ENCODE assay signal across 14 cellular contexts in the genomic region with DNA sequence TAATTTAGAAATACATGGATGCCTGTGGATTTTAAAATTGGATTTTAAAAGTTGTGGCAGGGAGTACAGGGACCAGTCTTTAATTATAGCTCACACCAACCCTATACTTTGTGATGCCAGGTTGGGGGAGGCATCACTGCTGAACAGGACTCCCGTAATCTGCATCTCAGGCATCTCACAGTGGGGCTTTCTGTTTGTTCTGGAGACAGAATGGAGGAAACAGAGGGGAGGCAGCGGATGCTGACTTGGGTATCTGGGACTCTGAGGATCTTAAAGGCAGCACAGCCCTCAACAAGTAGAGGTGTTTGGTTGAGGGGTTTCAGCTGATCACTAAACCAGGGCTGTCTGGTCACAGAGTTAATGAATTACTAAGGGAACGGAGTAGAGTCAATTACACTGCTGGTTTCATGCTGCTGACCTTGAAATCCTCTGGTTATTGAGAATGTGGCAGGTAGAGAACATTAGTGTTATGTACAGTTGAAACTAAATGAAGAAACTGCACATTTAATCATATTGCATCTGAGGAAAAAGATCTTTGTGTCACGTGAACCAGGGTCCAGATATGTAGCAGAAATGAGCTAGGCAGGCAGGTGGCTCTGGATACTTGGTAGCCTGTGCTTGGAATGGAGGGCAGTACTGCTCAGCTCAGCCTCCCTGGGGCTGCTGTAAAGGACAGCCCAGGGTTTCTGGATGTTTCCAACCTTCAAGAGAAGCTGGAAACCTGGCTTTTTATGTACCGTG. TPM values are rescaled to one million over a fixed set of nuclear protein-coding genes. Genes with fewer than 3 reads are reported as not detected.
DNase-seq lines count a peak whose midpoint lies in the region; ATAC-seq, FAIRE-seq and TF ChIP-seq lines count a peak whose summit lies in the region.
"Had no signal": no experiment of that assay in that cellular context is flagged by ENCODE, and none has a peak within 500 bp of the region (broad histone marks: within the 10 kb centered on the region; RNA-seq: fewer than 3 reads in every experiment).

No MANE protein-coding gene starts in this region.

- ATAC-seq in A549 (no peak), GM19324 (IDR thresholded peaks at IDR 0.05; ENCODE audit: low FRiP score, unreplicated experiment) (peak; percentile 76), HG03571 (IDR thresholded peaks at IDR 0.05; ENCODE audit: unreplicated experiment) (no peak), HG02610 (IDR thresholded peaks at IDR 0.05; ENCODE audit: unreplicated experiment) (no peak)
- ATAC-seq: activated CD8-positive, alpha-beta T cell treated with anti-CD3 and anti-CD28 coated beads, Interleukin-2, amount 10 ng/mL, durations not matched to agents 7 days and 5 days had no signal

- no peak for TF ChIP-seq POLR2A in A549 (IDR thresholded peaks at IDR 0.05; ENCODE audit: low read length)

- peak overlapping the region in 1 of 2 donors; percentile 42 for H3K9ac ChIP-seq in kidney (ENCODE audit: low read length in 2 of 2)

- no peaks in the 10 kb centered on the region for H3K9me3 ChIP-seq in A549
- no peaks in the 10 kb centered on the region for H3K9me3 ChIP-seq in kidney (ENCODE audit: control insufficient read depth in 1 of 2, low read length in 2 of 2)

- no peak for DNase-seq in A549 (ENCODE audit: low read depth in 1 of 2, low spot score in 1 of 2)
- peak; percentile 67 for DNase-seq in NCI-H69 (lab: John Stamatoyannopoulos, UW)
- no peak for DNase-seq in kidney
- DNase-seq in NCI-H510A (lab: John Stamatoyannopoulos, UW): no peak
- DNase-seq in NCI-H2107 treated with DMSO at 0.1 percent for 48 hours (lab: John Stamatoyannopoulos, UW; ENCODE audit: unreplicated experiment): no peak
- DNase-seq: activated CD8-positive, alpha-beta T cell treated with anti-CD3 and anti-CD28 coated beads, Interleukin-2, amount 10 ng/mL, durations not matched to agents 7 days and 5 days; endodermal cell; KBM-7; T-helper 1 cell; WERI-Rb-1 had no signal

- TF ChIP-seq EP300 in A549 (IDR thresholded peaks at IDR 0.05): no peak

- H3K4me1 ChIP-seq in A549 (0 out of 3 replicates have a peak, but pooled peaks cover 3% of the 10 kb centered on the region), kidney (ENCODE audit: control insufficient read depth in 1 of 2, insufficient read depth in 1 of 2, low read depth in 1 of 2, low read length in 2 of 2) (peaks cover 27 to 45% of the 10 kb centered on the region in 2 donors)

- intact Hi-C loops in kidney (cut with DNase I): no loop called here

- FAIRE-seq in A549 (lab: Jason Lieb, UNC) (no peak), kidney (lab: Jason Lieb, UNC) (peak; percentile 50)

- WGBS in A549 (ENCODE audit: missing lambda C conversion rate): 50% methylated on average over 5 of the region's 5 CpGs

- CTCF ChIA-PET in A549 (lab: Yijun Ruan, JAX): interaction anchor here (1.0 kb wide), 1 partner anchor 40 kb away, joined by 4 read pairs; no protein-coding TSS in a partner anchor

- H3K27ac ChIP-seq in A549 (peak overlapping the region in 1 of 2 experiments; percentile 35; a peak in 1 of 6 replicates), kidney (ENCODE audit: low read depth in 2 of 2, low read length in 2 of 2) (peak overlapping the region; percentile 84 to 90)
- H3K27ac ChIP-seq: WERI-Rb-1 had no signal

- POLR2A ChIA-PET in A549 (lab: Yijun Ruan, JAX): interaction anchor here (0.5 kb wide), 1 partner anchor 17 kb away, joined by 3 read pairs; no protein-coding TSS in a partner anchor

- no peak overlapping the region for H3K4me3 ChIP-seq in A549
- peak overlapping the region in 1 of 2 donors; percentile 35 for H3K4me3 ChIP-seq in kidney (ENCODE audit: low read length in 2 of 2)

- TF ChIP-seq CTCF in A549 (IDR thresholded peaks at IDR 0.05) (no peak), kidney (IDR thresholded peaks at IDR 0.05; ENCODE audit: borderline replicate concordance, extremely low read depth, insufficient read depth) (no peak)

- peak overlapping the region; percentile 26; the same call in 1 of the 3 replicates for H3K4me2 ChIP-seq in A549

- no peak for TF ChIP-seq RAD21 in A549 (conservative IDR thresholded peaks at IDR 0.05 in 1 of 2, IDR thresholded peaks at IDR 0.05 in 1 of 2)

- H3K36me3 ChIP-seq in kidney (ENCODE audit: control insufficient read depth in 1 of 2, insufficient read depth in 2 of 2, low read length in 2 of 2): no peaks in the 10 kb centered on the region
- H3K36me3 ChIP-seq: WERI-Rb-1 had no signal

TF ChIP-seq in A549, 52 proteins besides CTCF, POLR2A, EP300 and RAD21:
- no peak for TF ChIP-seq GATA3 (IDR thresholded peaks at IDR 0.05; ENCODE audit: borderline replicate concordance)
- no peak for TF ChIP-seq NR3C1 (IDR thresholded peaks at IDR 0.05)
- TF ChIP-seq RFX5 (IDR thresholded peaks at IDR 0.05): no peak
- no peak for TF ChIP-seq HDAC2 (IDR thresholded peaks at IDR 0.05)
- TF ChIP-seq JUNB (IDR thresholded peaks at IDR 0.05): no peak
- no peak for TF ChIP-seq RARB (CRISPR knock-in tag; IDR thresholded peaks at IDR 0.05)
- no peak for TF ChIP-seq CBX2 (IDR thresholded peaks at IDR 0.05; ENCODE audit: borderline replicate concordance, low read depth)
- TF ChIP-seq NFE2L2 (conservative IDR thresholded peaks at IDR 0.05; ENCODE audit: low read length): no peak
- TF ChIP-seq RCOR1 (IDR thresholded peaks at IDR 0.05; ENCODE audit: low read depth, low read length): no peak
- no peak for TF ChIP-seq CEBPB (IDR thresholded peaks at IDR 0.05)
- TF ChIP-seq SREBF2 (IDR thresholded peaks at IDR 0.05): no peak
- TF ChIP-seq, protein P1, sequence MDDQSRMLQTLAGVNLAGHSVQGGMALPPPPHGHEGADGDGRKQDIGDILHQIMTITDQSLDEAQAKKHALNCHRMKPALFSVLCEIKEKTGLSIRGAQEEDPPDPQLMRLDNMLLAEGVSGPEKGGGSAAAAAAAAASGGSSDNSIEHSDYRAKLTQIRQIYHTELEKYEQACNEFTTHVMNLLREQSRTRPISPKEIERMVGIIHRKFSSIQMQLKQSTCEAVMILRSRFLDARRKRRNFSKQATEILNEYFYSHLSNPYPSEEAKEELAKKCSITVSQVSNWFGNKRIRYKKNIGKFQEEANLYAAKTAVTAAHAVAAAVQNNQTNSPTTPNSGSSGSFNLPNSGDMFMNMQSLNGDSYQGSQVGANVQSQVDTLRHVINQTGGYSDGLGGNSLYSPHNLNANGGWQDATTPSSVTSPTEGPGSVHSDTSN (IDR thresholded peaks at IDR 0.05): no peak
- TF ChIP-seq KDM5A (IDR thresholded peaks at IDR 0.05): no peak
- no peak for TF ChIP-seq FOXS1 (CRISPR knock-in tag; IDR thresholded peaks at IDR 0.05)
- TF ChIP-seq, protein P2, sequence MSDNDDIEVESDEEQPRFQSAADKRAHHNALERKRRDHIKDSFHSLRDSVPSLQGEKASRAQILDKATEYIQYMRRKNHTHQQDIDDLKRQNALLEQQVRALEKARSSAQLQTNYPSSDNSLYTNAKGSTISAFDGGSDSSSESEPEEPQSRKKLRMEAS (IDR thresholded peaks at IDR 0.05): no peak
- no peak for TF ChIP-seq SMC3 (IDR thresholded peaks at IDR 0.05)
- TF ChIP-seq HOXB13 (CRISPR knock-in tag; IDR thresholded peaks at IDR 0.05; ENCODE audit: low read depth): no peak
- TF ChIP-seq TFCP2L1 (CRISPR knock-in tag; IDR thresholded peaks at IDR 0.05): no peak
- no peak for TF ChIP-seq HOXB5 (CRISPR knock-in tag; IDR thresholded peaks at IDR 0.05)
- TF ChIP-seq ZSCAN20 (CRISPR knock-in tag; IDR thresholded peaks at IDR 0.05): no peak
TF ChIP-seq in A549: peak in this region for 0.

RNA-seq across cellular contexts. Expression of a gene that starts 40.3 kb away (rescaled TPM):
- polyA plus RNA-seq in A549 (2011; rRNA removed) (2.4 and 2.5 TPM in 2 replicates), A549 (2017; fragmentation: RNase III; extraction: RNeasy Plus Mini Kit Qiagen cat#74134 plus additional on column Dnase treatment) (2.9 to 4.2 TPM (median 3.6 TPM) in 3 replicates), kidney (ENCODE audit: insufficient read depth, low read depth, low replicate concordance) (28.0 TPM)
- polyA plus RNA-seq in A549 (2012; cell fraction: cytosol; rRNA removed): 1.1 TPM in 2 replicates
- polyA plus RNA-seq in A549 (2012; cell fraction: nucleus; rRNA removed): 1.2 and 1.7 TPM in 2 replicates
- polyA minus RNA-seq in A549 (2011; rRNA and poly(A)+ RNA removed): 2.7 and 2.8 TPM in 2 replicates
- total RNA-seq in kidney: 21.5 TPM
- total RNA-seq: activated CD8-positive, alpha-beta T cell treated with anti-CD3 and anti-CD28 coated beads, Interleukin-2, amount 10 ng/mL, durations not matched to agents 7 days and 5 days had no signal
- polyA plus RNA-seq: CD14-positive monocyte had no signal
